1 cellular context compared by ENCODE assay signal in the genomic region with DNA sequence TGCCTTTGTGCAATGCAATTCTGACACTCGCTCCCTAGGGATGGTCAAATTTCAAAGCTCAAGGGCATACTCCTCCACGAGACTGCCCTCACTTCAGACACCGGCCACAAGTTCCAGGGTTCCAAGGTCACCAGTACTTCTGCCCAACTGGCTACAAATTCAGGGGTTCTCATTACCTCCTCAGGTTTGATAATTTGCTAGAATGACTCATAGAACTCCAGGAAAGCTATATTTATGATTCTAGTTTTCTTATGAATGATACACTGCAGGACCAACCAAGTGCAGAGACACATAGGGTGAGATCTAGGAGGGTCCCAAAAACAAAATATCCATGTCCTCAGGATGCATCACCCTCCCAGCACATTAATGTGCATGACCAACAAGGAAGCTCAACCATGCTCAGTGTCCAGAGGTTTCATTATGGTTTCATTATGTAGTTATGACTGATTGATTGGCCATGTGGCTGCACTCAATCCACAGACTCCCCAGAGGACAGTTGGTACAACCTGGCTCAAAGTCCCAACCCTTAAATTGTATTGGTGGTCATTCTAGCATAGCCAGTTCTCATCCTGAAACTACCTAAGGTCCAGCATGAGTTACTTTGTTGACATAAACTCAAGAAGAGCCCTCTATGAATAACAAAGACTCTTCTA.
A peak's percentile ranks its signal among the peaks of the same experiment; 100 is the strongest.
TF ChIP-seq lines count a peak whose summit lies in the region.

No MANE protein-coding gene starts in this region.

TF ChIP-seq in GM12878, 131 proteins besides CTCF, POLR2A, EP300 and RAD21 (continued from another document):
- TF ChIP-seq, protein P1, sequence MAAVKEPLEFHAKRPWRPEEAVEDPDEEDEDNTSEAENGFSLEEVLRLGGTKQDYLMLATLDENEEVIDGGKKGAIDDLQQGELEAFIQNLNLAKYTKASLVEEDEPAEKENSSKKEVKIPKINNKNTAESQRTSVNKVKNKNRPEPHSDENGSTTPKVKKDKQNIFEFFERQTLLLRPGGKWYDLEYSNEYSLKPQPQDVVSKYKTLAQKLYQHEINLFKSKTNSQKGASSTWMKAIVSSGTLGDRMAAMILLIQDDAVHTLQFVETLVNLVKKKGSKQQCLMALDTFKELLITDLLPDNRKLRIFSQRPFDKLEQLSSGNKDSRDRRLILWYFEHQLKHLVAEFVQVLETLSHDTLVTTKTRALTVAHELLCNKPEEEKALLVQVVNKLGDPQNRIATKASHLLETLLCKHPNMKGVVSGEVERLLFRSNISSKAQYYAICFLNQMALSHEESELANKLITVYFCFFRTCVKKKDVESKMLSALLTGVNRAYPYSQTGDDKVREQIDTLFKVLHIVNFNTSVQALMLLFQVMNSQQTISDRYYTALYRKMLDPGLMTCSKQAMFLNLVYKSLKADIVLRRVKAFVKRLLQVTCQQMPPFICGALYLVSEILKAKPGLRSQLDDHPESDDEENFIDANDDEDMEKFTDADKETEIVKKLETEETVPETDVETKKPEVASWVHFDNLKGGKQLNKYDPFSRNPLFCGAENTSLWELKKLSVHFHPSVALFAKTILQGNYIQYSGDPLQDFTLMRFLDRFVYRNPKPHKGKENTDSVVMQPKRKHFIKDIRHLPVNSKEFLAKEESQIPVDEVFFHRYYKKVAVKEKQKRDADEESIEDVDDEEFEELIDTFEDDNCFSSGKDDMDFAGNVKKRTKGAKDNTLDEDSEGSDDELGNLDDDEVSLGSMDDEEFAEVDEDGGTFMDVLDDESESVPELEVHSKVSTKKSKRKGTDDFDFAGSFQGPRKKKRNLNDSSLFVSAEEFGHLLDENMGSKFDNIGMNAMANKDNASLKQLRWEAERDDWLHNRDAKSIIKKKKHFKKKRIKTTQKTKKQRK (IDR thresholded peaks at IDR 0.05; ENCODE audit: low read depth, low read length) = no peak
- TF ChIP-seq FOS (IDR thresholded peaks at IDR 0.05; ENCODE audit: borderline replicate concordance, extremely low read depth, insufficient read length) (no peak), TCF3 (IDR thresholded peaks at IDR 0.05; ENCODE audit: borderline replicate concordance, insufficient read depth, low read depth, low read length) (no peak), SP1 (IDR thresholded peaks at IDR 0.05; ENCODE audit: low read depth, low read length) (no peak), ESRRA (IDR thresholded peaks at IDR 0.05; ENCODE audit: low read length) (no peak), WRNIP1 (IDR thresholded peaks at IDR 0.05; ENCODE audit: borderline replicate concordance, low read depth, low read length) (no peak), FOXK2 (IDR thresholded peaks at IDR 0.05) (peak; percentile 88), RUNX3 (IDR thresholded peaks at IDR 0.05; ENCODE audit: low read length) (no peak), YBX1 (IDR thresholded peaks at IDR 0.05) (no peak), ETV6 (conservative IDR thresholded peaks at IDR 0.05 in 1 of 2, IDR thresholded peaks at IDR 0.05 in 1 of 2; ENCODE audit: borderline replicate concordance in 1 of 2, low read depth in 1 of 2) (no peak), TBL1XR1 (IDR thresholded peaks at IDR 0.05; ENCODE audit: low read depth, low read length) (no peak), RELA (IDR thresholded peaks at IDR 0.05; ENCODE audit: borderline replicate concordance, partially characterized antibody) (no peak), BHLHE40 (IDR thresholded peaks at IDR 0.05; ENCODE audit: borderline replicate concordance in 1 of 2, low read depth in 2 of 2, low read length in 1 of 2) (peak in 1 of 2 experiments; percentile 43; a peak in 1 of 4 replicates), NFXL1 (IDR thresholded peaks at IDR 0.05; ENCODE audit: borderline replicate concordance) (no peak), FOXM1 (IDR thresholded peaks at IDR 0.05; ENCODE audit: low read depth, low read length) (no peak), IKZF1 (conservative IDR thresholded peaks at IDR 0.05) (no peak), KLF5 (IDR thresholded peaks at IDR 0.05; ENCODE audit: partially characterized antibody) (peak; percentile 87)
- TF ChIP-seq, protein P2, sequence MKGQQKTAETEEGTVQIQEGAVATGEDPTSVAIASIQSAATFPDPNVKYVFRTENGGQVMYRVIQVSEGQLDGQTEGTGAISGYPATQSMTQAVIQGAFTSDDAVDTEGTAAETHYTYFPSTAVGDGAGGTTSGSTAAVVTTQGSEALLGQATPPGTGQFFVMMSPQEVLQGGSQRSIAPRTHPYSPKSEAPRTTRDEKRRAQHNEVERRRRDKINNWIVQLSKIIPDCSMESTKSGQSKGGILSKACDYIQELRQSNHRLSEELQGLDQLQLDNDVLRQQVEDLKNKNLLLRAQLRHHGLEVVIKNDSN (IDR thresholded peaks at IDR 0.05; ENCODE audit: borderline replicate concordance, extremely low read length, insufficient read depth, low read depth, low read length) = no peak
- TF ChIP-seq, protein P3, sequence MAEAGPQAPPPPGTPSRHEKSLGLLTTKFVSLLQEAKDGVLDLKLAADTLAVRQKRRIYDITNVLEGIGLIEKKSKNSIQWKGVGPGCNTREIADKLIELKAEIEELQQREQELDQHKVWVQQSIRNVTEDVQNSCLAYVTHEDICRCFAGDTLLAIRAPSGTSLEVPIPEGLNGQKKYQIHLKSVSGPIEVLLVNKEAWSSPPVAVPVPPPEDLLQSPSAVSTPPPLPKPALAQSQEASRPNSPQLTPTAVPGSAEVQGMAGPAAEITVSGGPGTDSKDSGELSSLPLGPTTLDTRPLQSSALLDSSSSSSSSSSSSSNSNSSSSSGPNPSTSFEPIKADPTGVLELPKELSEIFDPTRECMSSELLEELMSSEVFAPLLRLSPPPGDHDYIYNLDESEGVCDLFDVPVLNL (IDR thresholded peaks at IDR 0.05; ENCODE audit: low read depth, low read length) = no peak
- TF ChIP-seq, protein P4, sequence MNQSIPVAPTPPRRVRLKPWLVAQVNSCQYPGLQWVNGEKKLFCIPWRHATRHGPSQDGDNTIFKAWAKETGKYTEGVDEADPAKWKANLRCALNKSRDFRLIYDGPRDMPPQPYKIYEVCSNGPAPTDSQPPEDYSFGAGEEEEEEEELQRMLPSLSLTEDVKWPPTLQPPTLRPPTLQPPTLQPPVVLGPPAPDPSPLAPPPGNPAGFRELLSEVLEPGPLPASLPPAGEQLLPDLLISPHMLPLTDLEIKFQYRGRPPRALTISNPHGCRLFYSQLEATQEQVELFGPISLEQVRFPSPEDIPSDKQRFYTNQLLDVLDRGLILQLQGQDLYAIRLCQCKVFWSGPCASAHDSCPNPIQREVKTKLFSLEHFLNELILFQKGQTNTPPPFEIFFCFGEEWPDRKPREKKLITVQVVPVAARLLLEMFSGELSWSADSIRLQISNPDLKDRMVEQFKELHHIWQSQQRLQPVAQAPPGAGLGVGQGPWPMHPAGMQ (IDR thresholded peaks at IDR 0.05; ENCODE audit: borderline replicate concordance) = no peak
- TF ChIP-seq, protein P5, sequence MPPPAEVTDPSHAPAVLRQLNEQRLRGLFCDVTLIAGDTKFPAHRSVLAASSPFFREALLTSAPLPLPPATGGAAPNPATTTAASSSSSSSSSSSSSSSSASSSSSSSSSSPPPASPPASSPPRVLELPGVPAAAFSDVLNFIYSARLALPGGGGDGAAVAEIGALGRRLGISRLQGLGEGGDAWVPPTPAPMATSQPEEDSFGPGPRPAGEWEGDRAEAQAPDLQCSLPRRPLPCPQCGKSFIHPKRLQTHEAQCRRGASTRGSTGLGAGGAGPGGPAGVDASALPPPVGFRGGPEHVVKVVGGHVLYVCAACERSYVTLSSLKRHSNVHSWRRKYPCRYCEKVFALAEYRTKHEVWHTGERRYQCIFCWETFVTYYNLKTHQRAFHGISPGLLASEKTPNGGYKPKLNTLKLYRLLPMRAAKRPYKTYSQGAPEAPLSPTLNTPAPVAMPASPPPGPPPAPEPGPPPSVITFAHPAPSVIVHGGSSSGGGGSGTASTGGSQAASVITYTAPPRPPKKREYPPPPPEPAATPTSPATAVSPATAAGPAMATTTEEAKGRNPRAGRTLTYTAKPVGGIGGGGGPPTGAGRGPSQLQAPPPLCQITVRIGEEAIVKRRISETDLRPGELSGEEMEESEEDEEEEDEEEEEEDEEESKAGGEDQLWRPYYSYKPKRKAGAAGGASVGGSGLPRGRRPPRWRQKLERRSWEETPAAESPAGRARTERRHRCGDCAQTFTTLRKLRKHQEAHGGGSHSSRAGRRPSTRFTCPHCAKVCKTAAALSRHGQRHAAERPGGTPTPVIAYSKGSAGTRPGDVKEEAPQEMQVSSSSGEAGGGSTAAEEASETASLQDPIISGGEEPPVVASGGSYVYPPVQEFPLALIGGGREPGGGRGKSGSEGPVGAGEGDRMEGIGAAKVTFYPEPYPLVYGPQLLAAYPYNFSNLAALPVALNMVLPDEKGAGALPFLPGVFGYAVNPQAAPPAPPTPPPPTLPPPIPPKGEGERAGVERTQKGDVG (CRISPR knock-in tag; IDR thresholded peaks at IDR 0.05) = no peak
